ENCODE assay signal across 17 cellular contexts in the genomic region with DNA sequence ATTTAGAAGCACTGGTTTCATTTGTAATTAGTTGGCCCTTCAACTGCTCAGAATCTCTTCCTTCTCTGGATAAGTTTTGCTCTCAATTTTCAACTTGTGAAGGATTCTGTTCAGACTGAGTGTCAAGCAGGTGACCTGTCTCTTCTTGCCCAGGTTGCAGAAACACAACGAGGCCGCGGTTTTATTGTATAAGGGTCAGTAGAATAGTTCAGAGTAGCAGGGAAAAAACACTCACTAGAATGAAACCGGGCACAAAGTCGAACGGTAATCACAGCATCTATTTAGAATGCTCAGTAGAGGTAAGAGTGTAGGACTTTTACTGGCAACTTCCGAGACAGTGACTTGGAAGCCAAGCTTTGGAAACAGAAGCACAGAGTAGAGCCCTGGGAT. TPM values are rescaled to one million over a fixed set of nuclear protein-coding genes. Genes with fewer than 3 reads are reported as not detected.
DNase-seq lines count a peak whose midpoint lies in the region; ATAC-seq, FAIRE-seq and TF ChIP-seq lines count a peak whose summit lies in the region.
"Had no signal": no experiment of that assay in that cellular context is flagged by ENCODE, and none has a peak within 500 bp of the region (broad histone marks: within the 10 kb centered on the region; RNA-seq: fewer than 3 reads in every experiment).

No MANE protein-coding gene starts in this region.

- POLR2A ChIA-PET in K562 (lab: Yijun Ruan, JAX): no interaction called here

- BruUV-seq in K562 (replicated peaks; lab: Mats Ljungman, UMichigan): no TSS peak

- no peaks in the 10 kb centered on the region for H3K9me3 Mint-ChIP-seq in endothelial cell (ENCODE audit: unreplicated experiment)
- H3K9me3 Mint-ChIP-seq: CD4-positive, alpha-beta memory T cell had no signal

- H3K27ac Mint-ChIP-seq in endothelial cell (ENCODE audit: unreplicated experiment): peak overlapping the region; percentile 37
- H3K27ac Mint-ChIP-seq: B cell; CD4-positive, alpha-beta memory T cell had no signal

- in situ Hi-C loops in K562 (cut with MboI): no loop called here

- 18% methylated on average over 7 of the region's 7 CpGs for WGBS in K562 (ENCODE audit: insufficient coverage, low coverage, missing lambda C conversion rate)
- 94 to 97% (median 95%) methylated on average over 7 of the region's 7 CpGs for WGBS in spleen, 5 donors

- no peak for TF ChIP-seq RAD21 in K562 (CRISPR knock-in tag; conservative IDR thresholded peaks at IDR 0.05 in 1 of 2, IDR thresholded peaks at IDR 0.05 in 1 of 2)

- peaks cover 2% of the 10 kb centered on the region for H3K27me3 Mint-ChIP-seq in endothelial cell (ENCODE audit: unreplicated experiment)
- H3K27me3 Mint-ChIP-seq: B cell had no signal

- no peak overlapping the region for H3K4me2 ChIP-seq in K562 (ENCODE audit: insufficient read depth, low read length)

- no peaks in the 10 kb centered on the region for H4K20me1 ChIP-seq in K562 (replicated peaks; ENCODE audit: control insufficient read depth, insufficient read depth, low read length)

- CTCF ChIA-PET in K562 (lab: Yijun Ruan, JAX; ENCODE audit: low intra/inter-chr PET ratio): no interaction called here

- DNase-seq in left ventricle myocardium inferior (no peak), cardiac septum (ENCODE audit: low spot score) (no peak), K562 (ENCODE audit: extremely low read depth in 1 of 4, low spot score in 3 of 4) (no peak), endothelial cell (ENCODE audit: low spot score) (no peak), spleen (no peak), NK-92 (lab: John Stamatoyannopoulos, UW; ENCODE audit: unreplicated experiment) (no peak), NCI-H2196 (lab: John Stamatoyannopoulos, UW; ENCODE audit: unreplicated experiment) (no peak)
- DNase-seq: C1 segment of cervical spinal cord; CD4-positive, alpha-beta memory T cell; DMS79; GOT3 had no signal

- no peak for TF ChIP-seq EP300 in K562 (IDR thresholded peaks at IDR 0.05; ENCODE audit: low read length)

- TF ChIP-seq POLR2A in K562 (conservative IDR thresholded peaks at IDR 0.05) (no peak), spleen (IDR thresholded peaks at IDR 0.05) (no peak)

- no peaks in the 10 kb centered on the region for H3K9me1 ChIP-seq in K562 (ENCODE audit: control insufficient read depth, insufficient read depth, low read length)

- H3K4me1 ChIP-seq in left ventricle myocardium inferior: peaks cover 34% of the 10 kb centered on the region
- H3K4me1 ChIP-seq in K562 (replicated peaks in 1 of 2; ENCODE audit: control insufficient read depth in 2 of 2, insufficient read depth in 2 of 2, low read length in 2 of 2): no peaks in the 10 kb centered on the region; a peak in 1 of 5 replicates
- peaks cover 0 to 9% (median 5%) of the 10 kb centered on the region in 6 donors for H3K4me1 ChIP-seq in spleen
- H3K4me1 ChIP-seq: HAP-1 had no signal

- FAIRE-seq in K562 (lab: Jason Lieb, UNC): no peak
- FAIRE-seq: A204.1, GM12891 had no signal

- H3K4me1 Mint-ChIP-seq in endothelial cell (ENCODE audit: unreplicated experiment): peaks cover 10% of the 10 kb centered on the region
- H3K4me1 Mint-ChIP-seq: B cell; CD4-positive, alpha-beta memory T cell had no signal

- H3K9me3 ChIP-seq in left ventricle myocardium inferior (replicated peaks) (no peaks in the 10 kb centered on the region), K562 (replicated peaks; ENCODE audit: control insufficient read depth, insufficient read depth, low read depth, low read length) (no peaks in the 10 kb centered on the region), spleen (no peaks in the 10 kb centered on the region)
- H3K9me3 ChIP-seq: HAP-1 had no signal

- intact Hi-C loops in left ventricle myocardium inferior (cut with micrococcal nuclease) (no loop called here), cardiac septum (cut with DNase I) (no loop called here), K562 (cut with micrococcal nuclease) (no loop called here), spleen (cut with DNase I; ENCODE audit: low total_unique reads) (no loop called here)

- TF ChIP-seq CTCF in left ventricle myocardium inferior (IDR thresholded peaks at IDR 0.05; ENCODE audit: borderline replicate concordance) (no peak), K562 (IDR thresholded peaks at IDR 0.05 in 2 of 3, conservative IDR thresholded peaks at IDR 0.05 in 1 of 3; ENCODE audit: insufficient read depth in 2 of 3, low read depth in 1 of 3, low read length in 3 of 3) (no peak), endothelial cell (IDR thresholded peaks at IDR 0.05; ENCODE audit: unreplicated experiment) (no peak), spleen (IDR thresholded peaks at IDR 0.05 in 8 of 11, conservative IDR thresholded peaks at IDR 0.05 in 3 of 11) (no peak)

- H3K4me3 ChIP-seq in left ventricle myocardium inferior: no peak overlapping the region
- H3K4me3 ChIP-seq in K562: no peak overlapping the region
- no peak overlapping the region for H3K4me3 ChIP-seq in spleen
- H3K4me3 ChIP-seq: HAP-1 had no signal

- H3K27ac ChIP-seq in left ventricle myocardium inferior (replicated peaks) (peak overlapping the region; percentile 78), K562 (ENCODE audit: extremely low read depth, low read depth, low read length) (no peak overlapping the region), spleen (peak overlapping the region in 5 of 8 donors; percentile 25 to 55 (median 36))

- H3K79me2 ChIP-seq in K562 (ENCODE audit: control insufficient read depth, insufficient read depth, low read length): no peaks in the 10 kb centered on the region

- H3K36me3 ChIP-seq in left ventricle myocardium inferior: no peaks in the 10 kb centered on the region
- H3K36me3 ChIP-seq in K562 (ENCODE audit: control insufficient read depth, insufficient read depth, low read length): no peaks in the 10 kb centered on the region
- H3K36me3 ChIP-seq in spleen: no peaks in the 10 kb centered on the region
- H3K36me3 ChIP-seq: HAP-1 had no signal

- no peaks in the 10 kb centered on the region for H3K27me3 ChIP-seq in left ventricle myocardium inferior (ENCODE audit: low read depth)
- no peaks in the 10 kb centered on the region for H3K27me3 ChIP-seq in K562 (ENCODE audit: control insufficient read depth in 2 of 2, insufficient read depth in 2 of 2, low read length in 2 of 2)
- H3K27me3 ChIP-seq in spleen (replicated peaks in 1 of 7): no peaks in the 10 kb centered on the region

- H3K4me3 Mint-ChIP-seq in endothelial cell (ENCODE audit: unreplicated experiment): no peak overlapping the region
- H3K4me3 Mint-ChIP-seq: B cell; CD4-positive, alpha-beta memory T cell had no signal

- no peak for ATAC-seq in K562
- no peak for ATAC-seq in HG03432 (IDR thresholded peaks at IDR 0.05; ENCODE audit: unreplicated experiment)

- no peaks in the 10 kb centered on the region for H3K36me3 Mint-ChIP-seq in endothelial cell (ENCODE audit: low read depth, unreplicated experiment)
- H3K36me3 Mint-ChIP-seq: CD4-positive, alpha-beta memory T cell had no signal

- H3K9ac ChIP-seq in K562 (ENCODE audit: insufficient read depth in 1 of 2, low read depth in 2 of 2, low read length in 2 of 2): no peak overlapping the region

- H2AFZ ChIP-seq in K562 (ENCODE audit: low read depth, low read length): peak overlapping the region; percentile 38; the same call in 1 of the 2 replicates

TF ChIP-seq in K562, 482 proteins besides CTCF, POLR2A, EP300 and RAD21 (continues in another document):
- TF ChIP-seq KLF13 (tag; IDR thresholded peaks at IDR 0.05; ENCODE audit: borderline replicate concordance, low read depth) (no peak), YY1 (IDR thresholded peaks at IDR 0.05; ENCODE audit: borderline replicate concordance in 1 of 3, control insufficient read depth in 1 of 3, extremely low read depth in 1 of 3, insufficient read depth in 3 of 3, insufficient read length in 1 of 3, insufficient replicate concordance in 2 of 3, low read depth in 1 of 3, low read length in 2 of 3) (no peak), BHLHE40 (IDR thresholded peaks at IDR 0.05; ENCODE audit: low read length) (no peak), NFYB (IDR thresholded peaks at IDR 0.05; ENCODE audit: extremely low read depth, insufficient read length) (no peak), NR4A1 (CRISPR knock-in tag; IDR thresholded peaks at IDR 0.05) (no peak), NR4A1 (tag; IDR thresholded peaks at IDR 0.05) (no peak), ATF1 (CRISPR knock-in tag; IDR thresholded peaks at IDR 0.05) (no peak), ATF1 (tag; IDR thresholded peaks at IDR 0.05) (no peak), FOXP1 (CRISPR knock-in tag; IDR thresholded peaks at IDR 0.05) (no peak)
- TF ChIP-seq, protein P1, sequence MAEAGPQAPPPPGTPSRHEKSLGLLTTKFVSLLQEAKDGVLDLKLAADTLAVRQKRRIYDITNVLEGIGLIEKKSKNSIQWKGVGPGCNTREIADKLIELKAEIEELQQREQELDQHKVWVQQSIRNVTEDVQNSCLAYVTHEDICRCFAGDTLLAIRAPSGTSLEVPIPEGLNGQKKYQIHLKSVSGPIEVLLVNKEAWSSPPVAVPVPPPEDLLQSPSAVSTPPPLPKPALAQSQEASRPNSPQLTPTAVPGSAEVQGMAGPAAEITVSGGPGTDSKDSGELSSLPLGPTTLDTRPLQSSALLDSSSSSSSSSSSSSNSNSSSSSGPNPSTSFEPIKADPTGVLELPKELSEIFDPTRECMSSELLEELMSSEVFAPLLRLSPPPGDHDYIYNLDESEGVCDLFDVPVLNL (CRISPR knock-in tag; IDR thresholded peaks at IDR 0.05; ENCODE audit: low read depth): no peak

RNA-seq across cellular contexts. Expression of a gene that starts 17.9 kb away (rescaled TPM):
- total RNA-seq in left ventricle myocardium inferior (51.6 TPM), cardiac septum (54.0 TPM), K562 (2014; rRNA removed) (8.3 and 10.3 TPM in 2 replicates), K562 (2014; rRNA removed; fragmentation: Illumina TruSeq; extraction: Trizol) (10.8 and 11.0 TPM in 2 replicates), K562 (2015; rRNA removed; fragmentation: Illumina TruSeq; extraction: Trizol) (10.5 and 10.8 TPM in 2 replicates), K562 (2021) (10.3 and 12.0 TPM in 2 replicates), endothelial cell (ENCODE audit: unreplicated experiment) (47.6 TPM), spleen (10 to 100 TPM; 16.0 to 54.0 (median 37.4) TPM)
- 13.1 and 17.7 TPM in 2 replicates for total RNA-seq in K562 (2011; cell fraction: chromatin; rRNA removed; ENCODE audit: low replicate concordance)
- total RNA-seq in K562 (2011; cell fraction: nucleolus; rRNA removed): 8.6 and 9.2 TPM in 2 replicates
- 12.8 and 23.1 TPM in 2 replicates for total RNA-seq in K562 (2011; cell fraction: nucleoplasm; rRNA removed)
- polyA plus RNA-seq in K562 (2011; rRNA removed) (3.6 and 3.8 TPM in 2 replicates), K562 (2014; fragmentation: Illumina TruSeq; extraction: Trizol) (7.4 and 8.0 TPM in 2 replicates), K562 (2014; fragmentation: Nextera tagmentation; extraction: Ambion mirVana) (1 to 10 TPM; 5.4 to 5.9 TPM), K562 (2014; rRNA removed) (7.0 and 8.2 TPM in 2 replicates), spleen (1 to 10 TPM; 3.4 to 8.2 (median 4.2) TPM)
- 3.0 and 4.7 TPM in 2 replicates for polyA plus RNA-seq in K562 (2011; cell fraction: cytosol; rRNA removed)
- 3.3 and 5.0 TPM in 2 replicates for polyA plus RNA-seq in K562 (2011; cell fraction: nucleus; rRNA removed)
- polyA plus RNA-seq in K562 (2012): 3.6 and 6.6 TPM in 2 replicates
- 7.9 and 8.5 TPM in 2 replicates for polyA minus RNA-seq in K562 (2011; rRNA and poly(A)+ RNA removed)
- 3.9 and 7.1 TPM in 2 replicates for polyA minus RNA-seq in K562 (2011; cell fraction: cytosol; rRNA and poly(A)+ RNA removed)
- polyA minus RNA-seq in K562 (2011; cell fraction: nucleus; rRNA and poly(A)+ RNA removed): 8.1 and 9.6 TPM in 2 replicates
- total RNA-seq: G401 had no signal
